10 cellular contexts compared by ENCODE assay signal in genomic region chr2:230417436-230417835, GRCh38. TPM values are rescaled to one million over a fixed set of nuclear protein-coding genes. Genes with fewer than 3 reads are reported as not detected.
DNase-seq lines count a peak whose midpoint lies in the region; ATAC-seq and TF ChIP-seq lines count a peak whose summit lies in the region.
"Had no signal": no experiment of that assay in that cellular context is flagged by ENCODE, and none has a peak within 500 bp of the region (broad histone marks: within the 10 kb centered on the region; RNA-seq: fewer than 3 reads in every experiment).

No MANE protein-coding gene starts in this region.

- peak overlapping the region; percentile 92 for H3K4me2 ChIP-seq in mammary epithelial cell (ENCODE audit: insufficient read depth, low read depth, low read length)

- H3K4me3 Mint-ChIP-seq in naive thymus-derived CD4-positive, alpha-beta T cell: peak overlapping the region; percentile 88 to 100 (median 94)

- H3K4me3 ChIP-seq in AG04450 (ENCODE audit: low read depth, low read length) (peak overlapping the region; percentile 81), HL-60 (replicated peaks; ENCODE audit: insufficient read depth, low read length) (peak overlapping the region; percentile 68), mammary epithelial cell (replicated peaks in 1 of 3; ENCODE audit: insufficient read depth in 1 of 3, low read depth in 2 of 3, low read length in 3 of 3) (peak overlapping the region; percentile 62 to 76 (median 74))
- peak overlapping the region; percentile 95 for H3K4me3 ChIP-seq in naive thymus-derived CD4-positive, alpha-beta T cell (ENCODE audit: low read length)

- in situ Hi-C loops in mammary epithelial cell (cut with MboI; ENCODE audit: low sequenced_read_pairs in 2 of 2): loop anchor here in 1 of 2 donors (25.0 kb wide), 1 partner anchor 205 kb away; the partner anchor contains the start of gene SP110

- peaks cover 10 to 47% (median 27%) of the 10 kb centered on the region in 5 donors for H3K36me3 Mint-ChIP-seq in naive thymus-derived CD4-positive, alpha-beta T cell

- H3K27me3 ChIP-seq in AG04450 (ENCODE audit: control insufficient read depth, insufficient read depth, low read length): no peaks in the 10 kb centered on the region
- H3K27me3 ChIP-seq in HL-60 (ENCODE audit: insufficient read depth, poor library complexity, severe bottlenecking): no peaks in the 10 kb centered on the region
- no peaks in the 10 kb centered on the region for H3K27me3 ChIP-seq in mammary epithelial cell (ENCODE audit: insufficient read depth, low read length)
- no peaks in the 10 kb centered on the region for H3K27me3 ChIP-seq in naive thymus-derived CD4-positive, alpha-beta T cell (ENCODE audit: control insufficient read depth in 2 of 2, insufficient read depth in 2 of 2, low read length in 2 of 2)

- DNase-seq in AG04450 (ENCODE audit: low read depth, low spot score) (no peak), HL-60 (ENCODE audit: low read depth in 1 of 2, low spot score in 1 of 2) (no peak), mammary epithelial cell (no peak), GM10266 (ENCODE audit: extremely low spot score) (no peak)
- no peak for DNase-seq in naive thymus-derived CD4-positive, alpha-beta T cell
- no peak for DNase-seq in central memory CD4-positive, alpha-beta T cell
- DNase-seq: EL had no signal

- no peaks in the 10 kb centered on the region for H4K20me1 ChIP-seq in mammary epithelial cell (ENCODE audit: insufficient read depth, low read length)

- no peaks in the 10 kb centered on the region for H3K27me3 Mint-ChIP-seq in naive thymus-derived CD4-positive, alpha-beta T cell

- H3K27ac ChIP-seq in AG04450 (ENCODE audit: low read depth, low read length): no peak overlapping the region
- H3K27ac ChIP-seq in HL-60 (replicated peaks): peak overlapping the region; percentile 80
- peak overlapping the region; percentile 85 for H3K27ac ChIP-seq in mammary epithelial cell (ENCODE audit: insufficient read depth, low read depth, low read length)
- H3K27ac ChIP-seq in naive thymus-derived CD4-positive, alpha-beta T cell (ENCODE audit: low read depth, low read length): peak overlapping the region; percentile 98

- BruUV-seq in mammary epithelial cell (replicated peaks; lab: Mats Ljungman, UMichigan): no TSS peak

- intact Hi-C loops in mammary epithelial cell (cut with micrococcal nuclease): loop anchor here (2.0 to 10.0 kb wide), 6 partner anchors 55 to 495 kb away; partner anchors contain the start of genes FBXO36, SP140L and TRIP12
- intact Hi-C loops in naive thymus-derived CD4-positive, alpha-beta T cell (cut with micrococcal nuclease): loop anchor here (2.0 to 10.0 kb wide), 11 partner anchors 23 to 1287 kb away; partner anchors contain the start of genes CAB39 (in 1 of the 2), FBXO36 (in 1 of the 2), PSMD1 (in 1 of the 2) and PTMA (in 1 of the 2)

- no peak for ATAC-seq in naive thymus-derived CD4-positive, alpha-beta T cell
- ATAC-seq in HG02571 (IDR thresholded peaks at IDR 0.05; ENCODE audit: unreplicated experiment) (no peak), GM18519 (IDR thresholded peaks at IDR 0.05; ENCODE audit: low FRiP score, unreplicated experiment) (no peak)

- H3K4me1 Mint-ChIP-seq in naive thymus-derived CD4-positive, alpha-beta T cell: peaks cover 51 to 91% (median 82%) of the 10 kb centered on the region in 7 donors

- POLR2A ChIA-PET in AG04450 (lab: Yijun Ruan, JAX): no interaction called here
- POLR2A ChIA-PET in naive thymus-derived CD4-positive, alpha-beta T cell (lab: Charles Lee): interaction anchor here (0.8 to 4.3 kb wide), 9 partner anchors 9 to 200 kb away, joined by 3 to 16 read pairs (median 7); partner anchors contain the start of genes SP140 and SP140L

- no peaks in the 10 kb centered on the region for H3K9me3 Mint-ChIP-seq in naive thymus-derived CD4-positive, alpha-beta T cell
- H3K9me3 Mint-ChIP-seq: nephron had no signal

- TF ChIP-seq CTCF in AG04450 (IDR thresholded peaks at IDR 0.05; ENCODE audit: low read depth, low read length) (no peak), HL-60 (IDR thresholded peaks at IDR 0.05; ENCODE audit: insufficient read depth, low read length) (no peak), mammary epithelial cell (conservative IDR thresholded peaks at IDR 0.05 in 1 of 2, IDR thresholded peaks at IDR 0.05 in 1 of 2; ENCODE audit: extremely low read depth in 1 of 2, insufficient read depth in 1 of 2, low read depth in 1 of 2, low read length in 2 of 2) (no peak), GM10266 (IDR thresholded peaks at IDR 0.05; ENCODE audit: control insufficient read depth, insufficient read depth, low read depth, missing control alignments) (no peak)

- no peak overlapping the region for H2AFZ ChIP-seq in mammary epithelial cell (ENCODE audit: low read depth, low read length)

- no peaks in the 10 kb centered on the region for H3K36me3 ChIP-seq in mammary epithelial cell (ENCODE audit: insufficient read depth, low read length)
- peaks cover 0 to 3% (median 0%) of the 10 kb centered on the region in 3 experiments for H3K36me3 ChIP-seq in naive thymus-derived CD4-positive, alpha-beta T cell (ENCODE audit: control insufficient read depth in 2 of 3, insufficient read depth in 3 of 3, low read length in 3 of 3)

- H3K9me3 ChIP-seq in AG04450 (ENCODE audit: control insufficient read depth, insufficient read depth, low read length) (no peaks in the 10 kb centered on the region), mammary epithelial cell (replicated peaks; ENCODE audit: insufficient read depth, low read length) (no peaks in the 10 kb centered on the region)
- no peaks in the 10 kb centered on the region for H3K9me3 ChIP-seq in naive thymus-derived CD4-positive, alpha-beta T cell (ENCODE audit: control insufficient read depth in 2 of 3, low read length in 3 of 3)

- CTCF ChIA-PET in AG04450 (lab: Charles Lee): interaction anchor here (1.1 kb wide), 1 partner anchor 381 kb away, joined by 3 read pairs; no protein-coding TSS in a partner anchor
- CTCF ChIA-PET in mammary epithelial cell (lab: Charles Lee; ENCODE audit: low non-redundant PET): no interaction called here
- CTCF ChIA-PET in naive thymus-derived CD4-positive, alpha-beta T cell (lab: Charles Lee): interaction anchor here (0.7 kb wide), 1 partner anchor 310 kb away, joined by 3 read pairs; no protein-coding TSS in a partner anchor

- dilution Hi-C loops in mammary epithelial cell (cut with HindIII; ENCODE audit: low sequenced_read_pairs): no loop called here

- peaks cover 35% of the 10 kb centered on the region for H3K4me1 ChIP-seq in mammary epithelial cell (ENCODE audit: insufficient read depth, low read length)
- peaks cover 42 to 58% of the 10 kb centered on the region in 2 donors for H3K4me1 ChIP-seq in naive thymus-derived CD4-positive, alpha-beta T cell (ENCODE audit: control insufficient read depth in 2 of 2, insufficient read depth in 2 of 2, low read length in 2 of 2)

- peak overlapping the region; percentile 29 to 99 (median 79) for H3K27ac Mint-ChIP-seq in naive thymus-derived CD4-positive, alpha-beta T cell
- H3K27ac Mint-ChIP-seq: nephron had no signal

- peaks cover 60% of the 10 kb centered on the region for H3K79me2 ChIP-seq in mammary epithelial cell (ENCODE audit: insufficient read depth, low read length)

- 94% methylated on average over 4 of the region's 4 CpGs for WGBS in mammary epithelial cell (ENCODE audit: low coverage, missing lambda C conversion rate)

- peak overlapping the region; percentile 37 for H3K9ac ChIP-seq in mammary epithelial cell (ENCODE audit: insufficient read depth, low read length)

RNA-seq across cellular contexts. Expression of gene SP100, which starts 1.4 kb away (rescaled TPM):
- 60.1 and 71.2 TPM in 2 replicates for polyA plus RNA-seq in AG04450 (2011; rRNA removed)
- 47.9 and 55.0 TPM in 2 replicates for polyA minus RNA-seq in AG04450 (2011; rRNA and poly(A)+ RNA removed)
- 10 to 100 TPM; 57.5 to 67.5 TPM for total RNA-seq in mammary epithelial cell
- polyA plus RNA-seq in mammary epithelial cell: 29.9 TPM
- polyA minus RNA-seq in mammary epithelial cell: 68.3 TPM
- total RNA-seq in naive thymus-derived CD4-positive, alpha-beta T cell: 100 to 1,000 TPM; 203 to 391 (median 214) TPM
- 100 to 1,000 TPM; 103 to 191 TPM for polyA plus RNA-seq in naive thymus-derived CD4-positive, alpha-beta T cell
